36 cellular contexts compared by ENCODE assay signal in the genomic region with DNA sequence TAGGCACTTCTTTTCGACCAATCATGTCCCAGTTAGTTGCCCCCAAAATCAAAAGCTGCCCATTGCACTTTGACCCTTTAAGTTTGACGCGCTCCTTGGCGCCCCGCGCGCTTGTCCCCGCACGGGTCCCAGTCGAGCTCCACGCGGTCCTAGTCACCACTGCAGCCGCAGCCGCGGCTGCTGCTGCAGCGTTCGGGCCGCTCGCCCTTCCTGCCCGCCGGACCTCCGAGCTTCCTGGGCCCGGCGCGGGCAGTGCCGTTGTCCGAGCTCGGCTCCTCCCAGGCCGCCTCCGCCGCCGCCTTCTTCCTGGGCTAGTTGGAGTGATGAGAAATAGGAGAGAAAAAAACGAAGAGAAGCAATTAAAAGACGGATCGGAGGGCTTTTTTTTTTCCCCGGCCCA.
"Had no signal": no experiment of that assay in that cellular context is flagged by ENCODE, and none has a peak within 500 bp of the region (broad histone marks: within the 10 kb centered on the region; RNA-seq: fewer than 3 reads in every experiment).

No MANE protein-coding gene starts in this region.

- DNase-seq: Karpas-422, Kasumi-1, MG63, MM.1S, MV-4-11, NCI-H1048, NCI-H1092, NCI-H1092 treated with DMSO at 0.1 percent for 48 hours, NCI-H1105, NCI-H1105 treated with DMSO at 0.1 percent for 48 hours, NCI-H1417, NCI-H1417 treated with DMSO at 0.1 percent for 48 hours, NCI-H1436, NCI-H1436 treated with DMSO at 0.1 percent for 48 hours, NCI-H146, NCI-H1694, NCI-H1694 treated with DMSO at 0.1 percent for 48 hours, NCI-H187, NCI-H187 treated with DMSO at 0.1 percent for 48 hours, NCI-H1930, NCI-H2029, NCI-H2029 treated with DMSO at 0.1 percent for 48 hours, NCI-H2081, NCI-H2081 treated with DMSO at 0.1 percent for 48 hours, NCI-H2107, NCI-H2171, NCI-H2171 treated with DMSO at 0.1 percent for 48 hours, NCI-H2227 treated with DMSO at 0.1 percent for 48 hours, NCI-H226, NCI-H345, NCI-H446, NCI-H446 treated with DMSO at 0.1 percent for 48 hours, NCI-H510A, NCI-H510A treated with DMSO at 0.1 percent for 48 hours, NCI-H524, NCI-H524 treated with DMSO at 0.1 percent for 48 hours had no signal

- H3K27me3 ChIP-seq: MG63 had no signal

- H3K36me3 ChIP-seq: MG63 had no signal

- H3K4me3 ChIP-seq: MG63 had no signal
